Comparison of ENCODE assay signal across 1 cellular context in genomic region chr2:203591642-203592041, GRCh38.
TF ChIP-seq lines count a peak whose summit lies in the region.

No MANE protein-coding gene starts in this region.

TF ChIP-seq in IMR-90, 13 proteins besides CTCF, POLR2A, EP300 and RAD21:
- TF ChIP-seq MXI1 (IDR thresholded peaks at IDR 0.05; ENCODE audit: borderline replicate concordance, low read depth, low read length) (no peak), ELK1 (IDR thresholded peaks at IDR 0.05; ENCODE audit: borderline replicate concordance, low read depth, low read length) (no peak), USF2 (IDR thresholded peaks at IDR 0.05; ENCODE audit: low read depth, low read length) (no peak), SMC3 (IDR thresholded peaks at IDR 0.05; ENCODE audit: low read depth, low read length) (no peak), RFX5 (IDR thresholded peaks at IDR 0.05; ENCODE audit: low read depth, low read length) (no peak), CEBPB (IDR thresholded peaks at IDR 0.05; ENCODE audit: low read depth, low read length) (no peak), MAZ (IDR thresholded peaks at IDR 0.05; ENCODE audit: borderline replicate concordance, low read depth, low read length) (no peak), NFE2L2 (IDR thresholded peaks at IDR 0.05; ENCODE audit: low read depth, low read length) (no peak), MAFK (IDR thresholded peaks at IDR 0.05; ENCODE audit: low read depth, low read length) (no peak), CHD1 (IDR thresholded peaks at IDR 0.05; ENCODE audit: low read depth, low read length) (no peak), BHLHE40 (IDR thresholded peaks at IDR 0.05; ENCODE audit: low read depth, low read length) (no peak)
